9 cellular contexts compared by ENCODE assay signal in the genomic region with DNA sequence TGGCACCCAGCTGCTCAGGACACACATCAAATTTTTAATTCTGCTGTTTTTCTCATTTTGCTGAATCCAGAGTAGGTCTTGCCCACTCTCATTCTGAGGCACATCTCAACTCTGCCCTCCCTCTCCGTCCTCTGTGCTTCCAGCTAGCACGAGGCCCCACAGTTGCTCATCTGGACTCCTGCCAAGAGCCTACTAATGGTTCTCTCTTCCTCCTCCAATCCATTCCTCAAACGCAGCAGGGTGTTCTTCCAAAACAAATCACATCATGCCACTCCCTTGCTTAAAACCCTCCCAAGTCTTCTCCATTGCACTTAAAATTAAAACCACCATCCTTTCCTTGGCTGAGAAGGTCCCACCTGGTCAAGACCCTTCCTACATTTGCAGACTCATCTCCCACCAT. TPM values are rescaled to one million over a fixed set of nuclear protein-coding genes. Genes with fewer than 3 reads are reported as not detected.
DNase-seq lines count a peak whose midpoint lies in the region; ATAC-seq and TF ChIP-seq lines count a peak whose summit lies in the region.
"Had no signal": no experiment of that assay in that cellular context is flagged by ENCODE, and none has a peak within 500 bp of the region (broad histone marks: within the 10 kb centered on the region; RNA-seq: fewer than 3 reads in every experiment).

No MANE protein-coding gene starts in this region.

- peaks cover 8% of the 10 kb centered on the region for H3K9me3 Mint-ChIP-seq in stimulated activated memory B cell treated with anti-CD40 and anti-IgM and Interleukin-4, amounts not matched to agents 10 μg/mL and 1 μg/mL and 100 μg/mL, for 72 hours

- no peak overlapping the region for H3K4me3 Mint-ChIP-seq in stimulated activated memory B cell treated with anti-CD40 and anti-IgM and Interleukin-4, amounts not matched to agents 10 μg/mL and 1 μg/mL and 100 μg/mL, for 72 hours
- H3K4me3 Mint-ChIP-seq: naive B cell had no signal

- 2 to 3% methylated on average over 3 of the region's 3 CpGs for WGBS in esophagus squamous epithelium, 2 donors

- intact Hi-C loops in esophagus squamous epithelium (cut with DNase I) = no loop called here

- no peaks in the 10 kb centered on the region for H3K27me3 Mint-ChIP-seq in stimulated activated memory B cell treated with anti-CD40 and anti-IgM and Interleukin-4, amounts not matched to agents 10 μg/mL and 1 μg/mL and 100 μg/mL, for 72 hours

- no peak for ATAC-seq in stimulated activated memory B cell treated with anti-CD40 and anti-IgM and Interleukin-4, amounts not matched to agents 10 μg/mL and 1 μg/mL and 100 μg/mL, for 72 hours
- ATAC-seq in HG03196 (IDR thresholded peaks at IDR 0.05; ENCODE audit: unreplicated experiment) = no peak
- ATAC-seq in HG03342 (IDR thresholded peaks at IDR 0.05; ENCODE audit: unreplicated experiment) = no peak

- no peaks in the 10 kb centered on the region for H3K9me3 ChIP-seq in esophagus squamous epithelium

- TF ChIP-seq CTCF in fibroblast of pulmonary artery (IDR thresholded peaks at IDR 0.05; ENCODE audit: low read length, missing control alignments) (no peak), esophagus squamous epithelium (IDR thresholded peaks at IDR 0.05) (no peak)

- no peaks in the 10 kb centered on the region for H3K36me3 ChIP-seq in esophagus squamous epithelium

- H3K27me3 ChIP-seq in esophagus squamous epithelium = peaks cover 0 to 3% (median 0%) of the 10 kb centered on the region in 4 donors

- H3K4me3 ChIP-seq in fibroblast of pulmonary artery (replicated peaks; ENCODE audit: low read depth, low read length) (no peak overlapping the region), esophagus squamous epithelium (no peak overlapping the region)

- no peak for TF ChIP-seq POLR2A in esophagus squamous epithelium (IDR thresholded peaks at IDR 0.05)

- DNase-seq in NCI-H1436 (lab: John Stamatoyannopoulos, UW) = peak; percentile 22
- DNase-seq in NCI-H1436 treated with DMSO at 0.1 percent for 48 hours (lab: John Stamatoyannopoulos, UW) = no peak
- DNase-seq in NCI-H2171 (lab: John Stamatoyannopoulos, UW) = peak; percentile 65
- DNase-seq in fibroblast of pulmonary artery (ENCODE audit: low read depth) = peak; percentile 45
- DNase-seq in esophagus squamous epithelium (lab: John Stamatoyannopoulos, UW) = no peak
- DNase-seq: naive B cell had no signal

- H3K36me3 Mint-ChIP-seq in stimulated activated memory B cell treated with anti-CD40 and anti-IgM and Interleukin-4, amounts not matched to agents 10 μg/mL and 1 μg/mL and 100 μg/mL, for 72 hours = no peaks in the 10 kb centered on the region
- H3K36me3 Mint-ChIP-seq: naive B cell had no signal

- peaks cover 0 to 10% (median 0%) of the 10 kb centered on the region in 3 donors for H3K4me1 ChIP-seq in esophagus squamous epithelium

- H3K27ac Mint-ChIP-seq in stimulated activated memory B cell treated with anti-CD40 and anti-IgM and Interleukin-4, amounts not matched to agents 10 μg/mL and 1 μg/mL and 100 μg/mL, for 72 hours = peak overlapping the region; percentile 3
- H3K27ac Mint-ChIP-seq: naive B cell had no signal

- H3K27ac ChIP-seq in esophagus squamous epithelium = no peak overlapping the region

- H3K4me1 Mint-ChIP-seq in stimulated activated memory B cell treated with anti-CD40 and anti-IgM and Interleukin-4, amounts not matched to agents 10 μg/mL and 1 μg/mL and 100 μg/mL, for 72 hours = peaks cover 14% of the 10 kb centered on the region

RNA-seq across cellular contexts. Expression of gene SCAF4, which starts 49.8 kb away (rescaled TPM):
- 10 to 100 TPM in 3 of 4 donors, 1 to 10 TPM in 1; 8.3 to 18.1 (median 15.0) TPM for total RNA-seq in esophagus squamous epithelium

Comparison
In these comparisons a context has a peak if more than half of its experiments do, and no peak if none do; other contexts are left out.
1. DNase-seq: peak in NCI-H1436 (single experiment), NCI-H2171 (single experiment) and fibroblast of pulmonary artery (single experiment); none in NCI-H1436 treated with DMSO at 0.1 percent for 48 hours (single experiment) and esophagus squamous epithelium (single experiment).